In the genomic region with DNA sequence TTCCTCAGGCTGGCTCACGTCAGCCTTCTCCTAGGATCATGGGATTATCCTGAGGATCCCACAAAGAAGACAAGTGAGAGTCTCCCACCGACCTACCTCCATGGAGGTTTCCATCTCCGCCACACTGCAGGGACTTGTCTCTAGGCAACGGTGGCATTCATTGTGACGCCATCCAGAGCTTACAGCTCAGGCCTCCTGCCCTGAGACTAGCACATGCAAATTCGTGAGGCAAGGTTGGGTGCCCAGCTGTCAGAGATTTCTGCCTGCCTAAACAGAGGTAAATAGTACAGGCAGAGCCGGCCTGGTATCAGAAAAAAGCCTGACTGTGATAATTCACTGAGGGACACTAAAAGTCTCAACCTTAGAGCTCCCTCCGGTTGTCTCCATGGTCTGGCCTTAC, we compare ENCODE assay signal across 35 cellular contexts. TPM values are rescaled to one million over a fixed set of nuclear protein-coding genes. Genes with fewer than 3 reads are reported as not detected.
"Had no signal": no experiment of that assay in that cellular context is flagged by ENCODE, and none has a peak within 500 bp of the region (broad histone marks: within the 10 kb centered on the region; RNA-seq: fewer than 3 reads in every experiment).

No MANE protein-coding gene starts in this region.

- DNase-seq: activated CD4-positive, alpha-beta memory T cell treated with anti-CD3 and anti-CD28 coated beads for 36 hours; activated CD4-positive, alpha-beta T cell treated with anti-CD3 and anti-CD28 coated beads for 36 hours; activated CD4-positive, alpha-beta T cell treated with anti-CD3 and anti-CD28 coated beads, Interleukin-2, amount 10 ng/mL, durations not matched to agents 24 days and 14 days; activated CD4-positive, CD25-positive, alpha-beta regulatory T cell; activated CD4-positive, CD25-positive, alpha-beta regulatory T cell treated with anti-CD3 and anti-CD28 coated beads, Interleukin-2, amount 50 U/mL, for 72 hours; activated CD8-positive, alpha-beta memory T cell treated with anti-CD3 and anti-CD28 coated beads, Interleukin-2, amount 10 ng/mL, durations not matched to agents 7 days and 5 days; activated CD8-positive, alpha-beta memory T cell treated with anti-CD3 and anti-CD28 coated beads, Interleukin-2, amount 50 U/mL, for 4 hours; activated CD8-positive, alpha-beta T cell treated with anti-CD3 and anti-CD28 coated beads, Interleukin-2, amount 10 ng/mL, durations not matched to agents 7 days and 5 days; activated gamma-delta T cell; activated naive CD4-positive, alpha-beta T cell; activated naive CD4-positive, alpha-beta T cell treated with anti-CD3 and anti-CD28 coated beads, Interleukin-2, amount 10 ng/mL, durations not matched to agents 7 days and 5 days; activated T-cell treated with anti-CD3 and anti-CD28 coated beads, Interleukin-2, amount 50 U/mL, for 1 hour; activated T-cell treated with anti-CD3 and anti-CD28 coated beads, Interleukin-2, amount 50 U/mL, for 48 hours; amniotic stem cell; anterior cingulate cortex; brain microvascular endothelial cell; caudate nucleus; cortex of kidney; dermis blood vessel endothelial cell; effector CD4-positive, alpha-beta T cell; effector memory CD8-positive, alpha-beta T cell; erythroblast; foreskin keratinocyte; gastrocnemius medialis; glutamatergic neuron; heart left ventricle; T-helper 17 cell; T1000 had no signal

- ATAC-seq: activated CD4-positive, alpha-beta T cell treated with anti-CD3 and anti-CD28 coated beads for 36 hours; activated CD8-positive, alpha-beta memory T cell treated with anti-CD3 and anti-CD28 coated beads, Interleukin-2, amount 10 ng/mL, durations not matched to agents 7 days and 5 days; activated CD8-positive, alpha-beta T cell treated with anti-CD3 and anti-CD28 coated beads, Interleukin-2, amount 10 ng/mL, durations not matched to agents 7 days and 5 days; effector memory CD8-positive, alpha-beta T cell; foreskin keratinocyte; gastrocnemius medialis; T-helper 17 cell had no signal

- H3K4me3 ChIP-seq: esophagus muscularis mucosa, gastrocnemius medialis, heart left ventricle had no signal

RNA-seq across cellular contexts. Expression of gene RBMY1D, which starts 58.0 kb away (rescaled TPM):
- total RNA-seq: activated CD4-positive, alpha-beta memory T cell treated with anti-CD3 and anti-CD28 coated beads for 36 hours; activated CD4-positive, alpha-beta T cell treated with anti-CD3 and anti-CD28 coated beads for 36 hours; activated CD4-positive, alpha-beta T cell treated with anti-CD3 and anti-CD28 coated beads, Interleukin-2, amount 10 ng/mL, durations not matched to agents 24 days and 14 days; activated CD8-positive, alpha-beta memory T cell treated with anti-CD3 and anti-CD28 coated beads for 36 hours; activated CD8-positive, alpha-beta memory T cell treated with anti-CD3 and anti-CD28 coated beads, Interleukin-2, amount 10 ng/mL, durations not matched to agents 7 days and 5 days; activated CD8-positive, alpha-beta T cell treated with anti-CD3 and anti-CD28 coated beads, Interleukin-2, amount 10 ng/mL, durations not matched to agents 7 days and 5 days; activated T-helper 1 cell treated with anti-CD3 and anti-CD28 coated beads, Interleukin-12 subunit alpha, Interleukin-12 subunit beta, Interleukin-2, Interleukin-4 antibody, amounts not matched to agents 30 ng/mL and 10 ng/mL and 1 ng/mL, durations not matched to agents 14 hours and 24 hours and 36 hours; activated T-helper 2 cell treated with anti-CD3 and anti-CD28 coated beads, Interferon-gamma antibody, Interleukin-2, Interleukin-4, amounts not matched to agents 10 μg/mL and 5 μg/mL and 100 μg/mL, durations not matched to agents 14 hours and 24 hours and 36 hours; astrocyte; bronchial epithelial cell; chondrocyte; dermis blood vessel endothelial cell; esophagus muscularis mucosa; foreskin keratinocyte; gastrocnemius medialis; heart left ventricle; T-helper 17 cell had no signal
